8 cellular contexts compared by ENCODE assay signal in genomic region chr20:50731055-50731929, GRCh38. TPM values are rescaled to one million over a fixed set of nuclear protein-coding genes. Genes with fewer than 3 reads are reported as not detected.
DNase-seq lines count a peak whose midpoint lies in the region; ATAC-seq and TF ChIP-seq lines count a peak whose summit lies in the region.

A gene with protein sequence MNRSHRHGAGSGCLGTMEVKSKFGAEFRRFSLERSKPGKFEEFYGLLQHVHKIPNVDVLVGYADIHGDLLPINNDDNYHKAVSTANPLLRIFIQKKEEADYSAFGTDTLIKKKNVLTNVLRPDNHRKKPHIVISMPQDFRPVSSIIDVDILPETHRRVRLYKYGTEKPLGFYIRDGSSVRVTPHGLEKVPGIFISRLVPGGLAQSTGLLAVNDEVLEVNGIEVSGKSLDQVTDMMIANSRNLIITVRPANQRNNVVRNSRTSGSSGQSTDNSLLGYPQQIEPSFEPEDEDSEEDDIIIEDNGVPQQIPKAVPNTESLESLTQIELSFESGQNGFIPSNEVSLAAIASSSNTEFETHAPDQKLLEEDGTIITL (plus strand): TSS chr20:50731580. CDS start chr20:50731787, 207 bp downstream.

- H3K27me3 Mint-ChIP-seq in chondrocyte (ENCODE audit: low read depth), result no peaks in the 10 kb centered on the region

- H3K36me3 ChIP-seq in BJ (ENCODE audit: control insufficient read depth, insufficient read depth, low read length), result no peaks in the 10 kb centered on the region

- H3K27me3 ChIP-seq in BJ (ENCODE audit: control insufficient read depth, insufficient read depth, low read length), result no peaks in the 10 kb centered on the region

- H3K36me3 Mint-ChIP-seq in chondrocyte (ENCODE audit: low read depth), result no peaks in the 10 kb centered on the region

- TF ChIP-seq CTCF in BJ (IDR thresholded peaks at IDR 0.05; ENCODE audit: insufficient read depth, low read depth, low read length) (no peak), chondrocyte (IDR thresholded peaks at IDR 0.05) (peak; percentile 12)

- H3K27ac Mint-ChIP-seq in chondrocyte (ENCODE audit: unreplicated experiment), result peak within 1 kb of the TSS; percentile 79

- peak; percentile 68 for DNase-seq in BJ (ENCODE audit: low read depth)
- DNase-seq in GM19240 (ENCODE audit: insufficient read length, low spot score), result peak; percentile 98
- DNase-seq in NCI-H510A (lab: John Stamatoyannopoulos, UW), result peak; percentile 99
- peak; percentile 99 for DNase-seq in activated CD4-positive, alpha-beta T cell treated with anti-CD3 and anti-CD28 coated beads for 24 hours (ENCODE audit: low read depth in 2 of 2)
- peak; percentile 97 for DNase-seq in chondrocyte (ENCODE audit: low spot score)
- peak; percentile 98 for DNase-seq in kidney glomerular epithelial cell (lab: John Stamatoyannopoulos, UW)
- peak; percentile 100 for DNase-seq in stimulated activated CD4-positive, alpha-beta T cell treated with anti-CD3 and anti-CD28 coated beads, Interleukin-15, amount 100 ng/mL, for 24 hours

- no peaks in the 10 kb centered on the region for H3K9me3 Mint-ChIP-seq in chondrocyte (ENCODE audit: low read depth)

- POLR2A ChIA-PET in BJ (lab: Charles Lee), result no interaction called here

- peak within 1 kb of the TSS; percentile 76 for H3K4me3 ChIP-seq in BJ (ENCODE audit: low read depth, low read length)

- H3K4me1 Mint-ChIP-seq in chondrocyte (ENCODE audit: low read depth), result peaks cover 12% of the 10 kb centered on the region

- peak within 1 kb of the TSS; percentile 79 for H3K4me3 Mint-ChIP-seq in chondrocyte (ENCODE audit: unreplicated experiment)

- peak; percentile 80 for ATAC-seq in HG03442 (IDR thresholded peaks at IDR 0.05; ENCODE audit: unreplicated experiment)

- CTCF ChIA-PET in BJ (lab: Yijun Ruan, JAX), result no interaction called here

RNA-seq across cellular contexts. Expression of the gene that starts here (rescaled TPM):
- polyA plus RNA-seq in BJ (2011; rRNA removed), result 0.11 and 0.27 TPM in 2 replicates
- 0.46 and 0.57 TPM in 2 replicates for polyA minus RNA-seq in BJ (2011; rRNA and poly(A)+ RNA removed)
- 0.34 to 2.2 TPM (median 1.1 TPM) in 3 replicates for total RNA-seq in chondrocyte

Comparison
In these comparisons a context has a peak if more than half of its experiments do, and no peak if none do; other contexts are left out.
1. Peak in every context shown above with its lines: DNase-seq, ATAC-seq and H3K4me3 ChIP-seq.
2. Peak in DNase-seq and H3K4me3 ChIP-seq in BJ; RNA of the gene not detected or under 1 TPM.